12 cellular contexts compared by ENCODE assay signal in genomic region chr17:76202516-76202915, GRCh38. TPM values are rescaled to one million over a fixed set of nuclear protein-coding genes. Genes with fewer than 3 reads are reported as not detected.
A peak's percentile ranks its signal among the peaks of the same experiment; 100 is the strongest.
DNase-seq lines count a peak whose midpoint lies in the region; ATAC-seq and TF ChIP-seq lines count a peak whose summit lies in the region.
"Had no signal": no experiment of that assay in that cellular context is flagged by ENCODE, and none has a peak within 500 bp of the region (broad histone marks: within the 10 kb centered on the region; RNA-seq: fewer than 3 reads in every experiment).

No MANE protein-coding gene starts in this region.

- CTCF ChIA-PET in WTC11 (lab: Charles Lee) = interaction anchor here (0.9 kb wide), 1 partner anchor 77 kb away, joined by 3 read pairs; no protein-coding TSS in a partner anchor

- H3K4me1 Mint-ChIP-seq in HFFc6 (ENCODE audit: low read depth) (peaks cover 30% of the 10 kb centered on the region), WTC11 (peaks cover 2% of the 10 kb centered on the region; the same call in 1 of the 2 replicates), CD14-positive monocyte (peaks cover 29% of the 10 kb centered on the region)

- intact Hi-C loops in CD14-positive monocyte (cut with micrococcal nuclease) = no loop called here

- H3K4me3 Mint-ChIP-seq in HFFc6 = no peak overlapping the region
- no peak overlapping the region for H3K4me3 Mint-ChIP-seq in WTC11
- H3K4me3 Mint-ChIP-seq in CD14-positive monocyte = no peak overlapping the region
- H3K4me3 Mint-ChIP-seq: mesothelial cell of epicardium had no signal

- H3K27ac Mint-ChIP-seq in HFFc6 (no peak overlapping the region), WTC11 (peak overlapping the region; percentile 22; the same call in 1 of the 2 replicates), CD14-positive monocyte (no peak overlapping the region)
- H3K27ac Mint-ChIP-seq: mesothelial cell of epicardium had no signal

- DNase-seq in COR-L47 (lab: John Stamatoyannopoulos, UW) = peak; percentile 46
- peak; percentile 12 for DNase-seq in HFFc6
- DNase-seq in WTC11 (ENCODE audit: low spot score) = no peak
- DNase-seq in kidney tubule cell (ENCODE audit: low spot score) = peak; percentile 9
- DNase-seq in DMS 273 (lab: John Stamatoyannopoulos, UW; ENCODE audit: unreplicated experiment) = no peak
- no peak for DNase-seq in effector CD4-positive, alpha-beta T cell
- DNase-seq in CD14-positive monocyte (ENCODE audit: low spot score) = no peak
- DNase-seq: Caco-2, dorsolateral prefrontal cortex, NCI-H526 treated with DMSO at 0.1 percent for 48 hours, SHP77 had no signal

- ATAC-seq in WTC11 = no peak

- TF ChIP-seq CTCF in HFFc6 (IDR thresholded peaks at IDR 0.05) (no peak), WTC11 (IDR thresholded peaks at IDR 0.05) (no peak), CD14-positive monocyte (IDR thresholded peaks at IDR 0.05) (no peak)

- H3K27me3 Mint-ChIP-seq in HFFc6 (ENCODE audit: insufficient read depth) (peaks cover 8% of the 10 kb centered on the region), WTC11 (ENCODE audit: low read depth) (no peaks in the 10 kb centered on the region), CD14-positive monocyte (ENCODE audit: low read depth in 3 of 3) (peaks cover 0 to 3% (median 3%) of the 10 kb centered on the region in 3 donors)

- H3K9me3 Mint-ChIP-seq in HFFc6 = no peaks in the 10 kb centered on the region
- H3K9me3 Mint-ChIP-seq in WTC11 = no peaks in the 10 kb centered on the region
- peaks cover 0 to 1% (median 0%) of the 10 kb centered on the region in 7 donors for H3K9me3 Mint-ChIP-seq in CD14-positive monocyte
- H3K9me3 Mint-ChIP-seq: mesothelial cell of epicardium had no signal

- H3K36me3 Mint-ChIP-seq in HFFc6 (ENCODE audit: low read depth) (no peaks in the 10 kb centered on the region), WTC11 (no peaks in the 10 kb centered on the region), CD14-positive monocyte (no peaks in the 10 kb centered on the region)
- H3K36me3 Mint-ChIP-seq: mesothelial cell of epicardium had no signal

- POLR2A ChIA-PET in WTC11 (lab: Charles Lee) = no interaction called here

TF ChIP-seq in WTC11, 78 proteins besides CTCF, POLR2A, EP300 and RAD21 (continues in another document):
- TF ChIP-seq NR3C1 (CRISPR knock-in tag; conservative IDR thresholded peaks at IDR 0.05; ENCODE audit: low read depth) (no peak), ERG (CRISPR knock-in tag; IDR thresholded peaks at IDR 0.05) (no peak), SMAD3 (CRISPR knock-in tag; IDR thresholded peaks at IDR 0.05; ENCODE audit: borderline replicate concordance) (no peak), NR2C2 (CRISPR knock-in tag; IDR thresholded peaks at IDR 0.05) (no peak), CREB1 (CRISPR knock-in tag; IDR thresholded peaks at IDR 0.05) (no peak), NFE2L1 (CRISPR knock-in tag; IDR thresholded peaks at IDR 0.05) (no peak), ESRRA (CRISPR knock-in tag; IDR thresholded peaks at IDR 0.05; ENCODE audit: borderline replicate concordance) (no peak), ZNF232 (CRISPR knock-in tag; IDR thresholded peaks at IDR 0.05) (no peak), SP1 (CRISPR knock-in tag; conservative IDR thresholded peaks at IDR 0.05) (no peak), ZSCAN18 (CRISPR knock-in tag; IDR thresholded peaks at IDR 0.05) (no peak), CDX4 (CRISPR knock-in tag; IDR thresholded peaks at IDR 0.05; ENCODE audit: borderline replicate concordance) (no peak)
- TF ChIP-seq, protein P1, sequence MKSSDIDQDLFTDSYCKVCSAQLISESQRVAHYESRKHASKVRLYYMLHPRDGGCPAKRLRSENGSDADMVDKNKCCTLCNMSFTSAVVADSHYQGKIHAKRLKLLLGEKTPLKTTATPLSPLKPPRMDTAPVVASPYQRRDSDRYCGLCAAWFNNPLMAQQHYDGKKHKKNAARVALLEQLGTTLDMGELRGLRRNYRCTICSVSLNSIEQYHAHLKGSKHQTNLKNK (CRISPR knock-in tag; IDR thresholded peaks at IDR 0.05) = no peak
- TF ChIP-seq, protein P2, sequence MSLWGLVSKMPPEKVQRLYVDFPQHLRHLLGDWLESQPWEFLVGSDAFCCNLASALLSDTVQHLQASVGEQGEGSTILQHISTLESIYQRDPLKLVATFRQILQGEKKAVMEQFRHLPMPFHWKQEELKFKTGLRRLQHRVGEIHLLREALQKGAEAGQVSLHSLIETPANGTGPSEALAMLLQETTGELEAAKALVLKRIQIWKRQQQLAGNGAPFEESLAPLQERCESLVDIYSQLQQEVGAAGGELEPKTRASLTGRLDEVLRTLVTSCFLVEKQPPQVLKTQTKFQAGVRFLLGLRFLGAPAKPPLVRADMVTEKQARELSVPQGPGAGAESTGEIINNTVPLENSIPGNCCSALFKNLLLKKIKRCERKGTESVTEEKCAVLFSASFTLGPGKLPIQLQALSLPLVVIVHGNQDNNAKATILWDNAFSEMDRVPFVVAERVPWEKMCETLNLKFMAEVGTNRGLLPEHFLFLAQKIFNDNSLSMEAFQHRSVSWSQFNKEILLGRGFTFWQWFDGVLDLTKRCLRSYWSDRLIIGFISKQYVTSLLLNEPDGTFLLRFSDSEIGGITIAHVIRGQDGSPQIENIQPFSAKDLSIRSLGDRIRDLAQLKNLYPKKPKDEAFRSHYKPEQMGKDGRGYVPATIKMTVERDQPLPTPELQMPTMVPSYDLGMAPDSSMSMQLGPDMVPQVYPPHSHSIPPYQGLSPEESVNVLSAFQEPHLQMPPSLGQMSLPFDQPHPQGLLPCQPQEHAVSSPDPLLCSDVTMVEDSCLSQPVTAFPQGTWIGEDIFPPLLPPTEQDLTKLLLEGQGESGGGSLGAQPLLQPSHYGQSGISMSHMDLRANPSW (CRISPR knock-in tag; conservative IDR thresholded peaks at IDR 0.05; ENCODE audit: low read depth) = no peak
- TF ChIP-seq, protein P3, sequence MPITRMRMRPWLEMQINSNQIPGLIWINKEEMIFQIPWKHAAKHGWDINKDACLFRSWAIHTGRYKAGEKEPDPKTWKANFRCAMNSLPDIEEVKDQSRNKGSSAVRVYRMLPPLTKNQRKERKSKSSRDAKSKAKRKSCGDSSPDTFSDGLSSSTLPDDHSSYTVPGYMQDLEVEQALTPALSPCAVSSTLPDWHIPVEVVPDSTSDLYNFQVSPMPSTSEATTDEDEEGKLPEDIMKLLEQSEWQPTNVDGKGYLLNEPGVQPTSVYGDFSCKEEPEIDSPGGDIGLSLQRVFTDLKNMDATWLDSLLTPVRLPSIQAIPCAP (CRISPR knock-in tag; IDR thresholded peaks at IDR 0.05) = no peak

RNA-seq across cellular contexts. Expression of gene RNF157, which starts 37.8 kb away (rescaled TPM):
- under 1 TPM in 3 of 6 experiments, not detected in 3; 0.11 to 0.19 (median 0.18) TPM for total RNA-seq in HFFc6 (2021; fragmentation: NEBNext Ultra II Directional; extraction: Animal tissue kit (Norgen Biotek cat#: 25700))
- 11.2 to 15.1 TPM (median 13.7 TPM) in 3 replicates for total RNA-seq in WTC11 (2021)
- not detected for polyA plus RNA-seq in CD14-positive monocyte

Comparison
In these comparisons a context has a peak if more than half of its experiments do, and no peak if none do; other contexts are left out.
1. DNase-seq: peak in COR-L47 (single experiment), HFFc6 (single experiment) and kidney tubule cell (single experiment); none in WTC11 (single experiment), DMS 273 (single experiment), effector CD4-positive, alpha-beta T cell (single experiment) and CD14-positive monocyte (single experiment).
2. RNA of gene RNF157, which starts 37.8 kb away (total RNA-seq): 11.2 to 15.1 TPM in WTC11; 0.11 to 0.19 TPM in HFFc6; every median in the first group is over 10 times any median in the second.